8 cellular contexts compared by ENCODE assay signal in genomic region chr21:41426656-41427311, GRCh38. TPM values are rescaled to one million over a fixed set of nuclear protein-coding genes. Genes with fewer than 3 reads are reported as not detected.
DNase-seq lines count a peak whose midpoint lies in the region; ATAC-seq lines count a peak whose summit lies in the region.

No MANE protein-coding gene starts in this region.

- ATAC-seq in stimulated activated naive CD8-positive, alpha-beta T cell treated with anti-CD3 and anti-CD28 coated beads, Interleukin-15, amount 100 ng/mL, for 72 hours: peak; percentile 32
- no peak for ATAC-seq in HG03565 (IDR thresholded peaks at IDR 0.05; ENCODE audit: unreplicated experiment)

- peaks cover 37% of the 10 kb centered on the region for H3K36me3 Mint-ChIP-seq in T-helper 2 cell treated with Interferon-gamma antibody and Interleukin-4, amounts not matched to agents 5 μg/mL and 100 μg/mL, for 36 hours (ENCODE audit: low read depth)
- peaks cover 9% of the 10 kb centered on the region for H3K36me3 Mint-ChIP-seq in activated naive CD8-positive, alpha-beta T cell
- H3K36me3 Mint-ChIP-seq in immature natural killer cell: peaks cover 4 to 16% (median 15%) of the 10 kb centered on the region in 3 donors

- peak overlapping the region; percentile 96 for H3K4me3 Mint-ChIP-seq in T-helper 2 cell treated with Interferon-gamma antibody and Interleukin-4, amounts not matched to agents 5 μg/mL and 100 μg/mL, for 36 hours
- peak overlapping the region; percentile 92 for H3K4me3 Mint-ChIP-seq in activated naive CD8-positive, alpha-beta T cell
- H3K4me3 Mint-ChIP-seq in immature natural killer cell: peak overlapping the region; percentile 94 to 97 (median 96)
- H3K4me3 Mint-ChIP-seq in stimulated activated naive CD8-positive, alpha-beta T cell treated with anti-CD3 and anti-CD28 coated beads, Interleukin-15, amount 100 ng/mL, for 72 hours: peak overlapping the region; percentile 93 to 96

- H3K27me3 Mint-ChIP-seq in T-helper 2 cell treated with Interferon-gamma antibody and Interleukin-4, amounts not matched to agents 5 μg/mL and 100 μg/mL, for 36 hours (ENCODE audit: low read depth): no peaks in the 10 kb centered on the region
- H3K27me3 Mint-ChIP-seq in activated naive CD8-positive, alpha-beta T cell: no peaks in the 10 kb centered on the region
- peaks cover 0 to 4% (median 2%) of the 10 kb centered on the region in 3 donors for H3K27me3 Mint-ChIP-seq in immature natural killer cell (ENCODE audit: low read depth in 3 of 3)
- no peaks in the 10 kb centered on the region for H3K27me3 Mint-ChIP-seq in stimulated activated naive CD8-positive, alpha-beta T cell treated with anti-CD3 and anti-CD28 coated beads, Interleukin-15, amount 100 ng/mL, for 72 hours

- H3K9me3 Mint-ChIP-seq in T-helper 2 cell treated with Interferon-gamma antibody and Interleukin-4, amounts not matched to agents 5 μg/mL and 100 μg/mL, for 36 hours: no peaks in the 10 kb centered on the region
- H3K9me3 Mint-ChIP-seq in activated naive CD8-positive, alpha-beta T cell (ENCODE audit: low read depth): no peaks in the 10 kb centered on the region
- no peaks in the 10 kb centered on the region for H3K9me3 Mint-ChIP-seq in immature natural killer cell
- no peaks in the 10 kb centered on the region for H3K9me3 Mint-ChIP-seq in stimulated activated naive CD8-positive, alpha-beta T cell treated with anti-CD3 and anti-CD28 coated beads, Interleukin-15, amount 100 ng/mL, for 72 hours

- DNase-seq in T-helper 2 cell treated with Interferon-gamma antibody and Interleukin-4, amounts not matched to agents 5 μg/mL and 100 μg/mL, for 36 hours (ENCODE audit: low spot score): no peak
- DNase-seq in T-helper 2 cell: no peak
- no peak for DNase-seq in immature natural killer cell
- DNase-seq in stimulated activated naive CD8-positive, alpha-beta T cell treated with anti-CD3 and anti-CD28 coated beads, Interleukin-15, amount 100 ng/mL, for 72 hours: peak in 1 of 2 donors; percentile 24
- DNase-seq in NCI-H2081 (lab: John Stamatoyannopoulos, UW): no peak
- no peak for DNase-seq in RPMI8226

- peaks cover 56% of the 10 kb centered on the region for H3K4me1 Mint-ChIP-seq in T-helper 2 cell treated with Interferon-gamma antibody and Interleukin-4, amounts not matched to agents 5 μg/mL and 100 μg/mL, for 36 hours (ENCODE audit: low read depth)
- peaks cover 55% of the 10 kb centered on the region for H3K4me1 Mint-ChIP-seq in activated naive CD8-positive, alpha-beta T cell (ENCODE audit: low read depth)
- peaks cover 16 to 28% of the 10 kb centered on the region in 2 donors for H3K4me1 Mint-ChIP-seq in immature natural killer cell
- peaks cover 55% of the 10 kb centered on the region for H3K4me1 Mint-ChIP-seq in stimulated activated naive CD8-positive, alpha-beta T cell treated with anti-CD3 and anti-CD28 coated beads, Interleukin-15, amount 100 ng/mL, for 72 hours

- H3K27ac Mint-ChIP-seq in T-helper 2 cell treated with Interferon-gamma antibody and Interleukin-4, amounts not matched to agents 5 μg/mL and 100 μg/mL, for 36 hours: peak overlapping the region; percentile 98
- peak overlapping the region; percentile 81 for H3K27ac Mint-ChIP-seq in activated naive CD8-positive, alpha-beta T cell
- peak overlapping the region in 4 of 6 donors; percentile 24 to 91 (median 55) for H3K27ac Mint-ChIP-seq in immature natural killer cell
- peak overlapping the region; percentile 89 to 98 for H3K27ac Mint-ChIP-seq in stimulated activated naive CD8-positive, alpha-beta T cell treated with anti-CD3 and anti-CD28 coated beads, Interleukin-15, amount 100 ng/mL, for 72 hours

RNA-seq across cellular contexts. Expression of gene MX1, which starts 0.7 kb away (rescaled TPM):
- 10 to 100 TPM; 27.5 to 58.1 (median 32.1) TPM for polyA plus RNA-seq in immature natural killer cell
